In the genomic region with DNA sequence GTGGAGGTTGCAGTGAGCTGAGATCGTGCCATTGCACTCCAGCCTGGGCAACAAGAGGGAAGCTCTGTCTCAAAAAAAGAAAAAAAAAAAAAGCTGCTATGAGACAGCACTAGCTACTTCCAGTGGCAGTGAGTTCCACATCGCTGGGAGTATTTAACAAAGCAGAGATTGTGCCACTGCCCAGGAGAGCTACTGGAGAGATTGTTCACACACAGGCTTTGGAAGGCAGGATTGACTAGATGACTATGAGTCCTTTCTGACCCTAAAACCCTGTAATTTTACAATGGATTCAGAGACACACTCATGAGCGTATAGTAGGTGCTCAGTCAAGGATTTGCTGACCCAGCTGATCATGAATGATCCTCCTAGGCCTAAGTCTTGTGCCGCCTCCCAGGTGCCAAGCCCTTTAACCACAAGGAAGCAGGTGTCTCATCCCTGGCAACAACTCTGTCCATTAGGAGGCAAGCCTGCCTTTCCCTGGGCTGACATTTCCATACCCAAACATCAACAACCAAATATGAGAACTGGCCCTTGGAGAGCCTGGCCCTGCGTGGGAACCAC, we compare ENCODE assay signal across 10 cellular contexts. TPM values are rescaled to one million over a fixed set of nuclear protein-coding genes. Genes with fewer than 3 reads are reported as not detected.
DNase-seq lines count a peak whose midpoint lies in the region; ATAC-seq and TF ChIP-seq lines count a peak whose summit lies in the region.
"Had no signal": no experiment of that assay in that cellular context is flagged by ENCODE, and none has a peak within 500 bp of the region (broad histone marks: within the 10 kb centered on the region; RNA-seq: fewer than 3 reads in every experiment).

No MANE protein-coding gene starts in this region.

- no peaks in the 10 kb centered on the region for H3K36me3 ChIP-seq in prostate gland
- H3K36me3 ChIP-seq in ovary: no peaks in the 10 kb centered on the region
- H3K36me3 ChIP-seq in GM23338 (ENCODE audit: insufficient read depth): no peaks in the 10 kb centered on the region

- 77% methylated on average over 5 of the region's 5 CpGs for WGBS in prostate gland
- WGBS in ovary, 3 donors: 80 to 92% (median 90%) methylated on average over 5 of the region's 5 CpGs

- H3K79me2 ChIP-seq in GM23338 (replicated peaks; ENCODE audit: insufficient read depth): no peaks in the 10 kb centered on the region

- H4K20me1 ChIP-seq in GM23338 (replicated peaks; ENCODE audit: insufficient read depth): no peaks in the 10 kb centered on the region

- H3K27me3 ChIP-seq in prostate gland (replicated peaks; ENCODE audit: insufficient read depth) (no peaks in the 10 kb centered on the region), ovary (no peaks in the 10 kb centered on the region), GM23338 (ENCODE audit: insufficient read depth) (no peaks in the 10 kb centered on the region)

- TF ChIP-seq POLR2A in prostate gland (IDR thresholded peaks at IDR 0.05) (no peak), ovary (IDR thresholded peaks at IDR 0.05) (no peak)

- ATAC-seq in activated T-cell treated with anti-CD3 and anti-CD28 coated beads, Interleukin-2, amount 50 U/mL, for 72 hours (replicated peaks in 1 of 2): peak in 1 of 2 donors; percentile 2
- ATAC-seq in activated T-cell treated with anti-CD3 and anti-CD28 coated beads, Interleukin-2, amount 50 U/mL, for 4 hours: no peak
- ATAC-seq in GM23338 (no peak), HG03378 (IDR thresholded peaks at IDR 0.05; ENCODE audit: unreplicated experiment) (no peak)
- ATAC-seq: WTC11 had no signal

- no peaks in the 10 kb centered on the region for H3F3A ChIP-seq in GM23338 (replicated peaks; ENCODE audit: low read depth)

- H3K4me1 Mint-ChIP-seq in activated T-cell treated with anti-CD3 and anti-CD28 coated beads, Interleukin-2, amount 50 U/mL, for 72 hours (ENCODE audit: low read depth): peaks cover 25% of the 10 kb centered on the region
- peaks cover 22% of the 10 kb centered on the region for H3K4me1 Mint-ChIP-seq in activated T-cell treated with anti-CD3 and anti-CD28 coated beads, Interleukin-2, amount 50 U/mL, for 4 hours (ENCODE audit: low read depth)
- peaks cover 24% of the 10 kb centered on the region for H3K4me1 Mint-ChIP-seq in MCF 10A (ENCODE audit: insufficient read depth, unreplicated experiment)
- peaks cover 5% of the 10 kb centered on the region; the same call in 2 of the 3 replicates for H3K4me1 Mint-ChIP-seq in GM23338

- peak overlapping the region; percentile 38 to 45 for H3K27ac ChIP-seq in prostate gland
- no peak overlapping the region for H3K27ac ChIP-seq in ovary
- H3K27ac ChIP-seq in GM23338 (ENCODE audit: low read depth): no peak overlapping the region

- H3K27ac Mint-ChIP-seq in activated T-cell treated with anti-CD3 and anti-CD28 coated beads, Interleukin-2, amount 50 U/mL, for 72 hours: peak overlapping the region; percentile 13
- H3K27ac Mint-ChIP-seq in MCF 10A (ENCODE audit: low read depth, unreplicated experiment): peak overlapping the region; percentile 77
- no peak overlapping the region for H3K27ac Mint-ChIP-seq in GM23338
- H3K27ac Mint-ChIP-seq: WTC11 had no signal

- BruUV-seq in MCF 10A (replicated peaks; lab: Mats Ljungman, UMichigan): TSS peak; percentile 60

- DNase-seq in activated T-cell treated with anti-CD3 and anti-CD28 coated beads, Interleukin-2, amount 50 U/mL, for 72 hours: no peak
- no peak for DNase-seq in activated T-cell treated with anti-CD3 and anti-CD28 coated beads, Interleukin-2, amount 50 U/mL, for 4 hours
- DNase-seq in LoVo (ENCODE audit: low spot score) (peak; percentile 15), MCF 10A (ENCODE audit: unreplicated experiment) (no peak), prostate gland (ENCODE audit: low spot score) (no peak), ovary (no peak), GM23338 (ENCODE audit: low spot score) (no peak)
- DNase-seq: left cardiac atrium had no signal

- TF ChIP-seq EP300 in ovary (IDR thresholded peaks at IDR 0.05): no peak

- H3K27me3 Mint-ChIP-seq in activated T-cell treated with anti-CD3 and anti-CD28 coated beads, Interleukin-2, amount 50 U/mL, for 72 hours (ENCODE audit: low read depth): peaks cover 23% of the 10 kb centered on the region
- H3K27me3 Mint-ChIP-seq in activated T-cell treated with anti-CD3 and anti-CD28 coated beads, Interleukin-2, amount 50 U/mL, for 4 hours (ENCODE audit: low read depth): peaks cover 9% of the 10 kb centered on the region
- peaks cover 21% of the 10 kb centered on the region for H3K27me3 Mint-ChIP-seq in MCF 10A (ENCODE audit: insufficient read depth, unreplicated experiment)
- peaks cover 8% of the 10 kb centered on the region for H3K27me3 Mint-ChIP-seq in GM23338 (ENCODE audit: insufficient read depth, low read depth, poor library complexity)

- POLR2A ChIA-PET in MCF 10A (lab: Yijun Ruan, JAX): interaction anchor here (0.7 to 1.9 kb wide), 9 partner anchors 9 to 169 kb away, joined by 3 to 9 read pairs (median 4); partner anchors contain the start of gene ODC1

- H3K4me1 ChIP-seq in prostate gland (replicated peaks) (no peaks in the 10 kb centered on the region), ovary (ENCODE audit: insufficient read depth) (no peaks in the 10 kb centered on the region), GM23338 (ENCODE audit: insufficient read depth) (no peaks in the 10 kb centered on the region)

- peaks cover 0 to 4% of the 10 kb centered on the region in 2 donors for H3K9me3 Mint-ChIP-seq in activated T-cell treated with anti-CD3 and anti-CD28 coated beads, Interleukin-2, amount 50 U/mL, for 72 hours
- H3K9me3 Mint-ChIP-seq in activated T-cell treated with anti-CD3 and anti-CD28 coated beads, Interleukin-2, amount 50 U/mL, for 4 hours: peaks cover 4% of the 10 kb centered on the region
- H3K9me3 Mint-ChIP-seq in MCF 10A (ENCODE audit: unreplicated experiment) (no peaks in the 10 kb centered on the region), GM23338 (peaks cover 8% of the 10 kb centered on the region; the same call in 2 of the 3 replicates)

- peak overlapping the region in 1 of 2 donors; percentile 37 for H3K4me3 Mint-ChIP-seq in activated T-cell treated with anti-CD3 and anti-CD28 coated beads, Interleukin-2, amount 50 U/mL, for 72 hours
- H3K4me3 Mint-ChIP-seq in activated T-cell treated with anti-CD3 and anti-CD28 coated beads, Interleukin-2, amount 50 U/mL, for 4 hours: no peak overlapping the region
- H3K4me3 Mint-ChIP-seq in MCF 10A (ENCODE audit: unreplicated experiment) (no peak overlapping the region), GM23338 (no peak overlapping the region)
- H3K4me3 Mint-ChIP-seq: WTC11 had no signal

- H3K9me2 ChIP-seq in GM23338 (ENCODE audit: insufficient read depth): no peaks in the 10 kb centered on the region

- peaks cover 0 to 8% of the 10 kb centered on the region in 2 donors for H3K36me3 Mint-ChIP-seq in activated T-cell treated with anti-CD3 and anti-CD28 coated beads, Interleukin-2, amount 50 U/mL, for 72 hours (ENCODE audit: insufficient read depth in 2 of 2)
- H3K36me3 Mint-ChIP-seq in activated T-cell treated with anti-CD3 and anti-CD28 coated beads, Interleukin-2, amount 50 U/mL, for 4 hours (ENCODE audit: insufficient read depth): no peaks in the 10 kb centered on the region
- H3K36me3 Mint-ChIP-seq in MCF 10A (ENCODE audit: insufficient read depth, unreplicated experiment) (peaks cover 7% of the 10 kb centered on the region), GM23338 (ENCODE audit: low read depth) (0 out of 3 replicates have a peak, but pooled peaks cover 4% of the 10 kb centered on the region)

- no peak overlapping the region for H2AFZ ChIP-seq in GM23338

- intact Hi-C loops in MCF 10A (cut with micrococcal nuclease) (loop anchor here (2.0 to 10.0 kb wide), 3 partner anchors 22 to 82 kb away; no protein-coding TSS in a partner anchor), prostate gland (cut with DNase I) (no loop called here), ovary (cut with DNase I) (no loop called here)

- no peak overlapping the region for H3K4me3 ChIP-seq in prostate gland
- H3K4me3 ChIP-seq in ovary: no peak overlapping the region
- H3K4me3 ChIP-seq in GM23338: no peak overlapping the region

- TF ChIP-seq CTCF in MCF 10A (IDR thresholded peaks at IDR 0.05; ENCODE audit: unreplicated experiment) (no peak), prostate gland (IDR thresholded peaks at IDR 0.05) (no peak), ovary (IDR thresholded peaks at IDR 0.05) (no peak), GM23338 (conservative IDR thresholded peaks at IDR 0.05; ENCODE audit: low read depth in 2 of 2) (no peak)

- H3K9me3 ChIP-seq in prostate gland (no peaks in the 10 kb centered on the region), ovary (no peaks in the 10 kb centered on the region)

- CTCF ChIA-PET in MCF 10A (lab: Yijun Ruan, JAX): interaction anchor here (1.1 to 1.2 kb wide), 2 partner anchors 30 to 58 kb away, joined by 4 read pairs; no protein-coding TSS in a partner anchor

- no peak overlapping the region for H3K4me2 ChIP-seq in GM23338

TF ChIP-seq in GM23338, 12 proteins besides CTCF, POLR2A, EP300 and RAD21 (continues in another document):
- no peak for TF ChIP-seq EZH2phosphoT487 (IDR thresholded peaks at IDR 0.05; ENCODE audit: unreplicated experiment)
- no peak for TF ChIP-seq JUNB (IDR thresholded peaks at IDR 0.05; ENCODE audit: unreplicated experiment)
- TF ChIP-seq STAT1 (IDR thresholded peaks at IDR 0.05; ENCODE audit: unreplicated experiment): no peak
- TF ChIP-seq EZH2 (IDR thresholded peaks at IDR 0.05; ENCODE audit: low read depth, unreplicated experiment): no peak
- TF ChIP-seq NANOG (IDR thresholded peaks at IDR 0.05; ENCODE audit: borderline replicate concordance): no peak
- TF ChIP-seq POLR2AphosphoS5 (IDR thresholded peaks at IDR 0.05; ENCODE audit: low read depth): no peak

RNA-seq across cellular contexts. Expression of gene ODC1, which starts 45.0 kb away (rescaled TPM):
- 10 to 100 TPM; 72.0 to 73.5 TPM for total RNA-seq in activated T-cell treated with anti-CD3 and anti-CD28 coated beads, Interleukin-2, amount 50 U/mL, for 72 hours
- 100 to 1,000 TPM; 581 to 619 (median 602) TPM for total RNA-seq in activated T-cell treated with anti-CD3 and anti-CD28 coated beads, Interleukin-2, amount 50 U/mL, for 4 hours
- total RNA-seq in MCF 10A (2022) (321 and 341 TPM in 2 replicates), prostate gland (100 to 1,000 TPM; 147 to 261 TPM), ovary (100 to 1,000 TPM in 1 of 7 donors, 10 to 100 TPM in 6; 43.2 to 160 (median 55.7) TPM)
- polyA plus RNA-seq in ovary (100 to 1,000 TPM in 1 of 2 donors, 10 to 100 TPM in 1; 29.1 to 101 TPM), GM23338 (2016; fragmentation: Nextera tagmentation; extraction: Ambion mirVana) (23.3 and 24.2 TPM in 2 replicates)
- total RNA-seq in GM23338 (2014; rRNA removed; shearing (Covaris generic)): 70.3 and 85.5 TPM in 2 replicates

Comparison
In these comparisons a context has a peak if more than half of its experiments do, and no peak if none do; other contexts are left out.
1. H3K27ac ChIP-seq: peak in prostate gland (2 of 2); none in ovary (0 of 2) and GM23338 (single experiment).